11 cellular contexts compared by ENCODE assay signal in genomic region chr15:93179072-93179471, GRCh38.
A peak's percentile ranks its signal among the peaks of the same experiment; 100 is the strongest.
DNase-seq lines count a peak whose midpoint lies in the region; ATAC-seq and TF ChIP-seq lines count a peak whose summit lies in the region.
"Had no signal": no experiment of that assay in that cellular context is flagged by ENCODE, and none has a peak within 500 bp of the region (broad histone marks: within the 10 kb centered on the region; RNA-seq: fewer than 3 reads in every experiment).

No MANE protein-coding gene starts in this region.

- H3K4me1 ChIP-seq in SK-N-SH (ENCODE audit: control insufficient read depth in 1 of 2, insufficient read depth in 2 of 2, low read depth in 1 of 2, low read length in 1 of 2) (peaks cover 0 to 23% of the 10 kb centered on the region in 2 experiments; a peak in 1 of 4 replicates), left lung (peaks cover 0 to 16% of the 10 kb centered on the region in 2 donors), upper lobe of right lung (no peaks in the 10 kb centered on the region)

- TF ChIP-seq CTCF in SK-N-SH (IDR thresholded peaks at IDR 0.05) (no peak), left lung (IDR thresholded peaks at IDR 0.05) (no peak), upper lobe of right lung (IDR thresholded peaks at IDR 0.05) (no peak)

- H3K4me1 Mint-ChIP-seq in activated T-helper 1 cell treated with anti-CD3 and anti-CD28 coated beads, Interleukin-12 subunit alpha, Interleukin-12 subunit beta, Interleukin-2, Interleukin-4 antibody, amounts not matched to agents 30 ng/mL and 10 ng/mL and 1 ng/mL, durations not matched to agents 14 hours and 24 hours and 36 hours (ENCODE audit: low read depth) = no peaks in the 10 kb centered on the region

- H4K20me1 ChIP-seq in SK-N-SH (ENCODE audit: insufficient read depth) = no peaks in the 10 kb centered on the region

- no peaks in the 10 kb centered on the region for H3K36me3 ChIP-seq in SK-N-SH (replicated peaks in 1 of 2; ENCODE audit: control insufficient read depth in 1 of 2, insufficient read depth in 2 of 2, low read length in 1 of 2)
- no peaks in the 10 kb centered on the region for H3K36me3 ChIP-seq in left lung
- no peaks in the 10 kb centered on the region for H3K36me3 ChIP-seq in upper lobe of right lung
- H3K36me3 ChIP-seq: brain microvascular endothelial cell had no signal

- POLR2A ChIA-PET in SK-N-SH (lab: Yijun Ruan, JAX) = interaction anchor here (0.6 kb wide), 1 partner anchor 88 kb away, joined by 3 read pairs; no protein-coding TSS in a partner anchor

- peaks cover 4% of the 10 kb centered on the region for H3K27me3 Mint-ChIP-seq in activated T-helper 1 cell treated with anti-CD3 and anti-CD28 coated beads, Interleukin-12 subunit alpha, Interleukin-12 subunit beta, Interleukin-2, Interleukin-4 antibody, amounts not matched to agents 30 ng/mL and 10 ng/mL and 1 ng/mL, durations not matched to agents 14 hours and 24 hours and 36 hours (ENCODE audit: insufficient read depth)

- H3F3A ChIP-seq in SK-N-SH (replicated peaks; ENCODE audit: insufficient read depth) = no peaks in the 10 kb centered on the region

- H3K27ac Mint-ChIP-seq in activated T-helper 1 cell treated with anti-CD3 and anti-CD28 coated beads, Interleukin-12 subunit alpha, Interleukin-12 subunit beta, Interleukin-2, Interleukin-4 antibody, amounts not matched to agents 30 ng/mL and 10 ng/mL and 1 ng/mL, durations not matched to agents 14 hours and 24 hours and 36 hours = no peak overlapping the region

- no peaks in the 10 kb centered on the region for H3K9me3 Mint-ChIP-seq in activated T-helper 1 cell treated with anti-CD3 and anti-CD28 coated beads, Interleukin-12 subunit alpha, Interleukin-12 subunit beta, Interleukin-2, Interleukin-4 antibody, amounts not matched to agents 30 ng/mL and 10 ng/mL and 1 ng/mL, durations not matched to agents 14 hours and 24 hours and 36 hours

- H3K4me3 ChIP-seq in SK-N-SH (ENCODE audit: low read depth in 2 of 2, low read length in 1 of 2) (no peak overlapping the region), left lung (no peak overlapping the region), upper lobe of right lung (no peak overlapping the region)

- no peak for TF ChIP-seq RAD21 in SK-N-SH (IDR thresholded peaks at IDR 0.05; ENCODE audit: low read length)

- WGBS in SK-N-SH (ENCODE audit: low lambda C conversion rate) = 40% methylated on average over 15 of the region's 15 CpGs

- DNase-seq in SK-N-SH (peak; percentile 24), SKM-1 (lab: John Stamatoyannopoulos, UW; ENCODE audit: unreplicated experiment) (peak; percentile 81), left lung (peak in 1 of 2 donors; percentile 70), upper lobe of right lung (peak; percentile 77)
- no peak for DNase-seq in activated T-helper 1 cell treated with anti-CD3 and anti-CD28 coated beads, Interleukin-12 subunit alpha, Interleukin-12 subunit beta, Interleukin-2, Interleukin-4 antibody, amounts not matched to agents 30 ng/mL and 10 ng/mL and 1 ng/mL, durations not matched to agents 14 hours and 24 hours and 36 hours (ENCODE audit: low spot score)
- DNase-seq in stimulated activated CD4-positive, alpha-beta T cell treated with anti-CD3 and anti-CD28 coated beads, Interleukin-1b, Interleukin-23, amount 100 ng/mL, for 48 hours = no peak
- DNase-seq: ACHN, brain microvascular endothelial cell, mammary epithelial cell had no signal

- H3K36me3 Mint-ChIP-seq in activated T-helper 1 cell treated with anti-CD3 and anti-CD28 coated beads, Interleukin-12 subunit alpha, Interleukin-12 subunit beta, Interleukin-2, Interleukin-4 antibody, amounts not matched to agents 30 ng/mL and 10 ng/mL and 1 ng/mL, durations not matched to agents 14 hours and 24 hours and 36 hours (ENCODE audit: low read depth) = no peaks in the 10 kb centered on the region

- H3K9ac ChIP-seq in SK-N-SH = no peak overlapping the region

- H3K9me2 ChIP-seq in SK-N-SH = no peaks in the 10 kb centered on the region

- H3K79me2 ChIP-seq in SK-N-SH (ENCODE audit: insufficient read depth) = no peaks in the 10 kb centered on the region

- TF ChIP-seq EP300 in SK-N-SH (IDR thresholded peaks at IDR 0.05; ENCODE audit: borderline replicate concordance in 1 of 2, low read depth in 1 of 2, low read length in 1 of 2) = no peak

- intact Hi-C loops in left lung (cut with DNase I) = no loop called here
- intact Hi-C loops in upper lobe of right lung (cut with DNase I) = no loop called here
- intact Hi-C loops in activated T-helper 1 cell treated with anti-CD3 and anti-CD28 coated beads, Interleukin-12 subunit alpha, Interleukin-12 subunit beta, Interleukin-2, Interleukin-4 antibody, amounts not matched to agents 30 ng/mL and 10 ng/mL and 1 ng/mL, durations not matched to agents 14 hours and 24 hours and 36 hours (cut with micrococcal nuclease) = no loop called here

- H3K27me3 ChIP-seq in SK-N-SH (ENCODE audit: insufficient read depth) (no peaks in the 10 kb centered on the region), left lung (no peaks in the 10 kb centered on the region), upper lobe of right lung (no peaks in the 10 kb centered on the region)
- H3K27me3 ChIP-seq: brain microvascular endothelial cell had no signal

- H2AFZ ChIP-seq in SK-N-SH (ENCODE audit: low read depth) = no peak overlapping the region

- H3K9me3 ChIP-seq in SK-N-SH (no peaks in the 10 kb centered on the region), left lung (no peaks in the 10 kb centered on the region), upper lobe of right lung (no peaks in the 10 kb centered on the region)

- no peak overlapping the region for H3K4me3 Mint-ChIP-seq in activated T-helper 1 cell treated with anti-CD3 and anti-CD28 coated beads, Interleukin-12 subunit alpha, Interleukin-12 subunit beta, Interleukin-2, Interleukin-4 antibody, amounts not matched to agents 30 ng/mL and 10 ng/mL and 1 ng/mL, durations not matched to agents 14 hours and 24 hours and 36 hours

- H3K27ac ChIP-seq in SK-N-SH (ENCODE audit: low read depth in 2 of 2, low read length in 1 of 2) (no peak overlapping the region), left lung (no peak overlapping the region), upper lobe of right lung (no peak overlapping the region)
- H3K27ac ChIP-seq: brain microvascular endothelial cell had no signal

- CTCF ChIA-PET in SK-N-SH (lab: Yijun Ruan, JAX) = interaction anchor here (1.4 kb wide), 1 partner anchor 91 kb away, joined by 7 read pairs; no protein-coding TSS in a partner anchor

- no peak for ATAC-seq in SK-N-SH treated with all-trans-retinoic acid at 6 μM for 48 hours
- ATAC-seq in left lung = peak; percentile 84
- peak; percentile 86 for ATAC-seq in upper lobe of right lung
- no peak for ATAC-seq in GM21723 (IDR thresholded peaks at IDR 0.05; ENCODE audit: unreplicated experiment)

- no peak overlapping the region for H3K4me2 ChIP-seq in SK-N-SH

TF ChIP-seq in SK-N-SH, 30 proteins besides CTCF, POLR2A, EP300 and RAD21:
- TF ChIP-seq TEAD4 (IDR thresholded peaks at IDR 0.05; ENCODE audit: borderline replicate concordance, insufficient read depth) = no peak
TF ChIP-seq in SK-N-SH: peak in this region for 0.

TF ChIP-seq in SK-N-SH treated with all-trans-retinoic acid at 6 μM for 48 hours, 23 proteins besides CTCF, POLR2A, EP300 and RAD21:
- no peak for TF ChIP-seq PATZ1 (CRISPR knock-in tag; IDR thresholded peaks at IDR 0.05; ENCODE audit: borderline replicate concordance)
- TF ChIP-seq ZNF70 (CRISPR knock-in tag; IDR thresholded peaks at IDR 0.05) = no peak
- no peak for TF ChIP-seq BACH2 (CRISPR knock-in tag; IDR thresholded peaks at IDR 0.05; ENCODE audit: borderline replicate concordance)
- TF ChIP-seq, protein P1, sequence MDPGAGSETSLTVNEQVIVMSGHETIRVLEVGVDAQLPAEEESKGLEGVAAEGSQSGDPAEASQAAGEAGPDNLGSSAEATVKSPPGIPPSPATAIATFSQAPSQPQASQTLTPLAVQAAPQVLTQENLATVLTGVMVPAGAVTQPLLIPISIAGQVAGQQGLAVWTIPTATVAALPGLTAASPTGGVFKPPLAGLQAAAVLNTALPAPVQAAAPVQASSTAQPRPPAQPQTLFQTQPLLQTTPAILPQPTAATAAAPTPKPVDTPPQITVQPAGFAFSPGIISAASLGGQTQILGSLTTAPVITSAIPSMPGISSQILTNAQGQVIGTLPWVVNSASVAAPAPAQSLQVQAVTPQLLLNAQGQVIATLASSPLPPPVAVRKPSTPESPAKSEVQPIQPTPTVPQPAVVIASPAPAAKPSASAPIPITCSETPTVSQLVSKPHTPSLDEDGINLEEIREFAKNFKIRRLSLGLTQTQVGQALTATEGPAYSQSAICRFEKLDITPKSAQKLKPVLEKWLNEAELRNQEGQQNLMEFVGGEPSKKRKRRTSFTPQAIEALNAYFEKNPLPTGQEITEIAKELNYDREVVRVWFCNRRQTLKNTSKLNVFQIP (CRISPR knock-in tag; IDR thresholded peaks at IDR 0.05; ENCODE audit: borderline replicate concordance, low read depth) = no peak
- TF ChIP-seq TOX (CRISPR knock-in tag; IDR thresholded peaks at IDR 0.05; ENCODE audit: borderline replicate concordance) = no peak
- TF ChIP-seq ZNF565 (CRISPR knock-in tag; conservative IDR thresholded peaks at IDR 0.05; ENCODE audit: low read depth) = no peak

Comparison
In these comparisons a context has a peak if more than half of its experiments do, and no peak if none do; other contexts are left out.
1. DNase-seq: peak in SK-N-SH (single experiment), SKM-1 (single experiment) and upper lobe of right lung (single experiment); none in activated T-helper 1 cell treated with anti-CD3 and anti-CD28 coated beads, Interleukin-12 subunit alpha, Interleukin-12 subunit beta, Interleukin-2, Interleukin-4 antibody, amounts not matched to agents 30 ng/mL and 10 ng/mL and 1 ng/mL, durations not matched to agents 14 hours and 24 hours and 36 hours (single experiment) and stimulated activated CD4-positive, alpha-beta T cell treated with anti-CD3 and anti-CD28 coated beads, Interleukin-1b, Interleukin-23, amount 100 ng/mL, for 48 hours (single experiment).
2. ATAC-seq: peak in left lung (single experiment) and upper lobe of right lung (single experiment); none in SK-N-SH treated with all-trans-retinoic acid at 6 μM for 48 hours (single experiment) and GM21723 (single experiment).